7 cellular contexts compared by ENCODE assay signal in the genomic region with DNA sequence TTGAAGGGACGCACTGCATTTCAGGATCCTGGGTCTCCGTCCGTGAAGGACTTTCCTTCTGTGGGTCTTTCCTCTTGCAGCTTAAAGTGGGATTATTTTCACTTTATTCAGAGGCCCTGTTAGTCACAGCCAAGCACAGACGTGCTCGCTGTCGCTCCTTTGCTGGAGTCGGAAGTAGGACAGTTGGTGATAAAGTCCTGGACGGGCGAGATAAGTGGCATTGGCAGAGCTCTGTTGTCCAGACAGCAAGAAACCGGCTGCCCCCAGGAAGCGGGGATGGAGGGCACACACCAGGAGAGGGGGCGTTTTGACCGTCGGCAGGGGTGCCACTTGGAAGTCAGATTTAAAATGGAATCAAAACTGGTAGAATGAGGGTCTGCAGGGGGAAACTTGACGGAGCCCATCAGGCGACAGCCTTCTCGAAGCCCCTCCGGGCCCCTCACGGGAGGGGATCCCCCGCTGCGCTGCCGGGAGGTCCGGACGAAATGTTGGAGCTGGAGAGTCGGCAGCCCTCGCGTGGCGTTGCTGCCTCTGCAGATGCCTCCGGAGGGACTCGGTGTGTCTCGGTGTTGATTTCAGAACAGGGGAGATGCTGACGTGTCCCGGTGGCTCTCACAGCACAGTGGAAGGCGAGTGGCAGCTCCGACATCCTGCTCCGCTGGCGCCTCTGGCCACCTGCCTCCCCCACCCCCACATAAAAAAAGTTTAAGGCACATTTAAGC.
DNase-seq lines count a peak whose midpoint lies in the region.

No MANE protein-coding gene starts in this region.

- no peaks in the 10 kb centered on the region for H3K36me3 ChIP-seq in thymus (ENCODE audit: control insufficient read depth, insufficient read depth)

- H3K9me3 ChIP-seq in thymus (ENCODE audit: control insufficient read depth), result no peaks in the 10 kb centered on the region

- H3K27ac Mint-ChIP-seq in activated naive CD4-positive, alpha-beta T cell treated with anti-CD3 and anti-CD28 coated beads, Interleukin-2, amount 50 U/mL, for 24 hours, result peak overlapping the region; percentile 98

- peaks cover 35% of the 10 kb centered on the region for H3K4me1 ChIP-seq in thymus (ENCODE audit: control insufficient read depth, insufficient read depth, low read length)

- H3K4me3 Mint-ChIP-seq in activated naive CD4-positive, alpha-beta T cell treated with anti-CD3 and anti-CD28 coated beads, Interleukin-2, amount 50 U/mL, for 24 hours, result peak overlapping the region; percentile 85

- WGBS in thymus, result 44% methylated on average over 37 of the region's 37 CpGs

- H3K4me3 ChIP-seq in thymus (ENCODE audit: low read length), result peak overlapping the region; percentile 13

- no peaks in the 10 kb centered on the region for H3K27me3 Mint-ChIP-seq in activated naive CD4-positive, alpha-beta T cell treated with anti-CD3 and anti-CD28 coated beads, Interleukin-2, amount 50 U/mL, for 24 hours

- peaks cover 87% of the 10 kb centered on the region for H3K4me1 Mint-ChIP-seq in activated naive CD4-positive, alpha-beta T cell treated with anti-CD3 and anti-CD28 coated beads, Interleukin-2, amount 50 U/mL, for 24 hours

- H3K27me3 ChIP-seq in thymus (ENCODE audit: control insufficient read depth, insufficient read depth), result no peaks in the 10 kb centered on the region

- H3K36me3 Mint-ChIP-seq in activated naive CD4-positive, alpha-beta T cell treated with anti-CD3 and anti-CD28 coated beads, Interleukin-2, amount 50 U/mL, for 24 hours, result peaks cover 4% of the 10 kb centered on the region

- no peaks in the 10 kb centered on the region for H3K9me3 Mint-ChIP-seq in activated naive CD4-positive, alpha-beta T cell treated with anti-CD3 and anti-CD28 coated beads, Interleukin-2, amount 50 U/mL, for 24 hours

- DNase-seq in SK-N-DZ (ENCODE audit: low spot score) (peak; percentile 25), left kidney (ENCODE audit: low read depth, low spot score) (peak; percentile 88), iPS-NIHi11 (ENCODE audit: low spot score) (no peak), DMS 273 (lab: John Stamatoyannopoulos, UW; ENCODE audit: unreplicated experiment) (no peak), substantia nigra (lab: John Stamatoyannopoulos, UW) (no peak)

- H3K27ac ChIP-seq in thymus (ENCODE audit: low read depth) (peak overlapping the region; percentile 60), substantia nigra (ENCODE audit: low read depth, low read length, poor library complexity, severe bottlenecking) (no peak overlapping the region)

Comparison
In these comparisons a context has a peak if more than half of its experiments do, and no peak if none do; other contexts are left out.
1. DNase-seq: peak in SK-N-DZ (single experiment) and left kidney (single experiment); none in iPS-NIHi11 (single experiment), DMS 273 (single experiment) and substantia nigra (0 of 49).